17 cellular contexts compared by ENCODE assay signal in the genomic region with DNA sequence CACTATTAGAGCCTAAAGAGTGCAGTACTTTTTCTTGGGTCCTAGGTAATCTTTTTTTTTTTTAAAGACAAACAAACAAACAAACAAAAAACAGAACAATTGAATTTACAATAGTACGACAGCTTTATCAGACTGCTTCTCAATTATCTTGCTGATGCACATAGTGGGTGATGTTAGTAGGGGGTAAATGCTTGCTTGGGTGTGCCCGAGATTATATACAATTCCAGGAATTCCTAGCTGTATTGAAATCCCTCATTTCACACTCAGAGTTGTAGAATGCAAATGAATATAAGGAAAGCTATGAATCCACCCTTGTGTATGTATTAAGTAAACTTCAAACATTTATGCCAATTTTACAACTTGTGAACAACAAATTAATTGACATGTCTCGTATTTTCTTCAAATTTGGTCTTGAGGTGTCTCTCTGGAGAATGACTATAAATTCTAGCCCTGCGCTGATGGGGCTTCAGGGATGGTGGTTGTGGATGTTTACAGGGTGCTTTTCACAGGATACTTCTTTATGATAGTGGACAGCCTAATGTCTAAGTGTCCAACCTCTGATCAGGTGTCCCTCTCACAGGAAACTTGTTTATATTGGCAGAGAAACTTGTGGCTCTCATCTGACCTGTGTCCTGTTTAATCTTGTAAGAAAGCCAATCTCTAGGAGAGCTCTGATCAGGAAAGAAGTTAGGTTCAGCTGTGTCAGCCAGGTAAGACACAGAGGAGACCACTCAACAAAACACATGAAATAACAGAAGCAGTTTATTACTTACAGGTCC.
"Had no signal": no experiment of that assay in that cellular context is flagged by ENCODE, and none has a peak within 500 bp of the region (broad histone marks: within the 10 kb centered on the region; RNA-seq: fewer than 3 reads in every experiment).

No MANE protein-coding gene starts in this region.

- FAIRE-seq: keratinocyte had no signal

- H3K36me3 ChIP-seq: gastrocnemius medialis, heart right ventricle, left ventricle myocardium inferior, upper lobe of right lung, WERI-Rb-1 had no signal

- H3K27me3 ChIP-seq: gastrocnemius medialis, heart right ventricle, upper lobe of right lung had no signal

- H3K9ac ChIP-seq: parathyroid adenoma had no signal

- ATAC-seq: activated T-helper 17 cell treated with anti-CD3 and anti-CD28 coated beads, Interleukin-2, amount 50 U/mL, for 72 hours; gastrocnemius medialis; T-cell had no signal

- H3K4me1 ChIP-seq: gastrocnemius medialis, parathyroid adenoma, upper lobe of right lung had no signal

- H3K4me3 ChIP-seq: coronary artery, gastrocnemius medialis, heart right ventricle, left ventricle myocardium inferior, upper lobe of right lung had no signal

- H3K27ac ChIP-seq: coronary artery, gastrocnemius medialis, heart right ventricle, left ventricle myocardium inferior, parathyroid adenoma, upper lobe of right lung, WERI-Rb-1 had no signal

- H3K79me2 ChIP-seq: parathyroid adenoma had no signal

- H3K9me3 ChIP-seq: gastrocnemius medialis, heart right ventricle, left ventricle myocardium inferior, upper lobe of right lung had no signal

- DNase-seq: activated CD4-positive, alpha-beta T cell treated with anti-CD3 and anti-CD28 coated beads, Interleukin-2, amount 10 ng/mL, durations not matched to agents 24 days and 14 days; activated CD8-positive, alpha-beta memory T cell treated with anti-CD3 and anti-CD28 coated beads for 24 hours; activated naive CD4-positive, alpha-beta T cell treated with anti-CD3 and anti-CD28 coated beads, Interleukin-2, amount 50 U/mL, for 16 hours; central memory CD4-positive, alpha-beta T cell; effector CD8-positive, alpha-beta T cell; gastrocnemius medialis; heart right ventricle; left ventricle myocardium inferior; retina; T-cell; T1000; upper lobe of right lung; WERI-Rb-1 had no signal
